ENCODE assay signal across 8 cellular contexts in genomic region chr15:72117448-72117697, GRCh38. TPM values are rescaled to one million over a fixed set of nuclear protein-coding genes. Genes with fewer than 3 reads are reported as not detected.
DNase-seq lines count a peak whose midpoint lies in the region; ATAC-seq and TF ChIP-seq lines count a peak whose summit lies in the region.

No MANE protein-coding gene starts in this region.

- POLR2A ChIA-PET in IMR-90 (lab: Charles Lee; ENCODE audit: unreplicated experiment): no interaction called here

- H4K91ac ChIP-seq in IMR-90 (ENCODE audit: insufficient read depth, low read depth, low read length): peak overlapping the region; percentile 50; the same call in 1 of the 2 replicates

- H2AK5ac ChIP-seq in IMR-90 (ENCODE audit: low read depth, low read length): no peak overlapping the region

- DNase-seq in IMR-90 (peak; percentile 69), WERI-Rb-1 (peak; percentile 66), mammary epithelial cell (peak; percentile 84), kidney epithelial cell (ENCODE audit: low read depth) (no peak), SHP77 treated with DMSO at 0.1 percent for 48 hours (lab: John Stamatoyannopoulos, UW) (no peak)
- peak; percentile 75 to 82 for DNase-seq in stimulated activated CD4-positive, alpha-beta T cell treated with anti-CD3 and anti-CD28 coated beads, Interleukin-2, amount 100 ng/mL, for 24 hours

- peak overlapping the region; percentile 63 to 78; a peak in 3 of 4 replicates for H4K8ac ChIP-seq in IMR-90 (ENCODE audit: low read depth in 2 of 2, low read length in 2 of 2)

- H3K36me3 ChIP-seq in DOHH2 (ENCODE audit: control insufficient read depth, low read length) (peaks cover 28% of the 10 kb centered on the region), IMR-90 (ENCODE audit: control insufficient read depth, insufficient read depth, low read length) (no peaks in the 10 kb centered on the region), WERI-Rb-1 (peaks cover 2% of the 10 kb centered on the region; the same call in 1 of the 2 replicates), mammary epithelial cell (ENCODE audit: insufficient read depth, low read length) (no peaks in the 10 kb centered on the region), kidney epithelial cell (ENCODE audit: control insufficient read depth, insufficient read depth, low read length) (no peaks in the 10 kb centered on the region)

- peak overlapping the region; percentile 78 for H3K18ac ChIP-seq in IMR-90 (ENCODE audit: low read depth, low read length)

- in situ Hi-C loops in IMR-90 (cut with MboI; ENCODE audit: low sequenced_read_pairs): no loop called here
- in situ Hi-C loops in mammary epithelial cell (cut with MboI; ENCODE audit: low sequenced_read_pairs in 2 of 2): no loop called here

- H3K27me3 ChIP-seq in DOHH2 (ENCODE audit: control insufficient read depth, low read length): no peaks in the 10 kb centered on the region
- no peaks in the 10 kb centered on the region for H3K27me3 ChIP-seq in IMR-90 (ENCODE audit: control insufficient read depth, insufficient read depth, low read length)
- H3K27me3 ChIP-seq in WERI-Rb-1 (ENCODE audit: insufficient read depth, low read depth, severe bottlenecking): no peaks in the 10 kb centered on the region
- no peaks in the 10 kb centered on the region for H3K27me3 ChIP-seq in mammary epithelial cell (ENCODE audit: insufficient read depth, low read length)
- no peaks in the 10 kb centered on the region for H3K27me3 ChIP-seq in kidney epithelial cell (ENCODE audit: control insufficient read depth, insufficient read depth, low read length)

- no TSS peak for BruUV-seq in IMR-90 (replicated peaks; lab: Mats Ljungman, UMichigan)
- BruUV-seq in mammary epithelial cell (replicated peaks; lab: Mats Ljungman, UMichigan): no TSS peak

- H3K56ac ChIP-seq in IMR-90 (ENCODE audit: extremely low read depth, insufficient read depth, low read length): peak overlapping the region; percentile 52; the same call in 1 of the 2 replicates

- peak overlapping the region; percentile 96 for H3K9ac ChIP-seq in IMR-90 (ENCODE audit: low read depth, low read length)
- peak overlapping the region; percentile 93 for H3K9ac ChIP-seq in mammary epithelial cell (ENCODE audit: insufficient read depth, low read length)

- CTCF ChIA-PET in IMR-90 (lab: Yijun Ruan, JAX) (no interaction called here), mammary epithelial cell (lab: Charles Lee; ENCODE audit: low non-redundant PET) (no interaction called here)

- 0 out of 2 replicates have a peak overlapping the region, but pooled peaks have one; percentile 81 for H3K23ac ChIP-seq in IMR-90 (ENCODE audit: low read depth, low read length)

- peaks cover 16 to 49% of the 10 kb centered on the region in 2 experiments for H3K79me1 ChIP-seq in IMR-90 (ENCODE audit: low read depth in 1 of 2, low read length in 2 of 2)

- H3K4ac ChIP-seq in IMR-90 (ENCODE audit: low read depth, low read length): peak overlapping the region; percentile 85

- TF ChIP-seq RAD21 in IMR-90 (IDR thresholded peaks at IDR 0.05; ENCODE audit: low read length): no peak

- peak overlapping the region; percentile 95 for H2BK5ac ChIP-seq in IMR-90 (ENCODE audit: low read depth, low read length, poor library complexity, severe bottlenecking)

- H3K4me2 ChIP-seq in DOHH2 (ENCODE audit: low read length) (peak overlapping the region; percentile 80), IMR-90 (ENCODE audit: low read depth, low read length) (peak overlapping the region; percentile 89), mammary epithelial cell (ENCODE audit: insufficient read depth, low read depth, low read length) (peak overlapping the region; percentile 83)

- WGBS in IMR-90 (ENCODE audit: extremely low coverage in 2 of 2, insufficient read length in 1 of 2), 2 experiments: 3% methylated on average over 18 of the region's 27 CpGs; no CpG with 5 or more reads in 1 of the 2 experiments
- no CpG with 5 or more reads among the region's 27 CpGs for WGBS in mammary epithelial cell (ENCODE audit: low coverage, missing lambda C conversion rate)

- no peak overlapping the region for H2BK20ac ChIP-seq in IMR-90 (ENCODE audit: low read depth, low read length)

- H2BK15ac ChIP-seq in IMR-90 (ENCODE audit: low read depth, low read length): no peak overlapping the region; the same call in 2 of the 3 replicates

- H3K9me2 ChIP-seq in DOHH2 (replicated peaks; ENCODE audit: control insufficient read depth, low read length): no peaks in the 10 kb centered on the region

- TF ChIP-seq CTCF in DOHH2 (IDR thresholded peaks at IDR 0.05; ENCODE audit: low read depth, low read length, poor library complexity, severe bottlenecking): no peak
- no peak for TF ChIP-seq CTCF in IMR-90 (conservative IDR thresholded peaks at IDR 0.05; ENCODE audit: low read depth, low read length)
- TF ChIP-seq CTCF in WERI-Rb-1 (IDR thresholded peaks at IDR 0.05; ENCODE audit: low read depth, low read length): no peak
- TF ChIP-seq CTCF in mammary epithelial cell (conservative IDR thresholded peaks at IDR 0.05 in 1 of 2, IDR thresholded peaks at IDR 0.05 in 1 of 2; ENCODE audit: extremely low read depth in 1 of 2, insufficient read depth in 1 of 2, low read depth in 1 of 2, low read length in 2 of 2): no peak
- TF ChIP-seq CTCF in kidney epithelial cell (IDR thresholded peaks at IDR 0.05; ENCODE audit: insufficient read depth, low read length, poor library complexity, severe bottlenecking): no peak

- 0 out of 2 replicates have a peak, but pooled peaks cover 3% of the 10 kb centered on the region for H3K9me1 ChIP-seq in IMR-90 (ENCODE audit: insufficient read depth, low read length)

- H2AFZ ChIP-seq in IMR-90 (replicated peaks; ENCODE audit: low read length, poor library complexity) (peak overlapping the region; percentile 100), mammary epithelial cell (ENCODE audit: low read depth, low read length) (peak overlapping the region; percentile 94)

- H3F3A ChIP-seq in DOHH2 (ENCODE audit: control insufficient read depth, insufficient read depth): no peaks in the 10 kb centered on the region

- peak; percentile 72 for ATAC-seq in GM21723 (IDR thresholded peaks at IDR 0.05; ENCODE audit: unreplicated experiment)
- ATAC-seq in IMR-90 (ENCODE audit: low read depth): peak; percentile 80

- H3K27ac ChIP-seq in DOHH2 (ENCODE audit: low read depth, low read length) (peak overlapping the region; percentile 81), IMR-90 (ENCODE audit: insufficient read depth, low read length) (peak overlapping the region; percentile 98), WERI-Rb-1 (peak overlapping the region; percentile 80), mammary epithelial cell (ENCODE audit: insufficient read depth, low read depth, low read length) (peak overlapping the region; percentile 77)

- no peaks in the 10 kb centered on the region for H3K9me3 ChIP-seq in DOHH2 (ENCODE audit: control insufficient read depth, insufficient read depth, low read length)
- no peaks in the 10 kb centered on the region for H3K9me3 ChIP-seq in IMR-90 (ENCODE audit: control insufficient read depth, insufficient read depth, low read length)
- no peaks in the 10 kb centered on the region for H3K9me3 ChIP-seq in WERI-Rb-1 (ENCODE audit: severe bottlenecking)
- H3K9me3 ChIP-seq in mammary epithelial cell (replicated peaks; ENCODE audit: insufficient read depth, low read length): no peaks in the 10 kb centered on the region

- H3K4me1 ChIP-seq in DOHH2 (ENCODE audit: control insufficient read depth, low read length): peaks cover 47% of the 10 kb centered on the region
- no peaks in the 10 kb centered on the region; the same call in 1 of the 2 replicates for H3K4me1 ChIP-seq in IMR-90 (ENCODE audit: control insufficient read depth, insufficient read depth, low read length)
- H3K4me1 ChIP-seq in mammary epithelial cell (ENCODE audit: insufficient read depth, low read length): peaks cover 3% of the 10 kb centered on the region

- no peak overlapping the region for H2BK120ac ChIP-seq in IMR-90 (ENCODE audit: low read depth, low read length)

- intact Hi-C loops in IMR-90 (cut with micrococcal nuclease): no loop called here
- intact Hi-C loops in mammary epithelial cell (cut with micrococcal nuclease): loop anchor here (1.0 to 10.0 kb wide), 2 partner anchors 39 to 193 kb away; no protein-coding TSS in a partner anchor

- peak overlapping the region; percentile 78 for H2AK9ac ChIP-seq in IMR-90 (replicated peaks; ENCODE audit: low read depth, low read length, poor library complexity)

- peak overlapping the region; percentile 86 for H3K4me3 ChIP-seq in DOHH2 (ENCODE audit: low read length)
- peak overlapping the region; percentile 57 for H3K4me3 ChIP-seq in IMR-90 (ENCODE audit: insufficient read depth, low read depth, low read length)
- peak overlapping the region; percentile 91 for H3K4me3 ChIP-seq in WERI-Rb-1 (ENCODE audit: low read depth, low read length)
- H3K4me3 ChIP-seq in mammary epithelial cell (replicated peaks in 1 of 3; ENCODE audit: insufficient read depth in 1 of 3, low read depth in 2 of 3, low read length in 3 of 3): peak overlapping the region; percentile 79 to 98 (median 93)
- peak overlapping the region; percentile 99 for H3K4me3 ChIP-seq in kidney epithelial cell (ENCODE audit: low read depth, low read length)

- TF ChIP-seq POLR2A in IMR-90 (IDR thresholded peaks at IDR 0.05; ENCODE audit: low read depth, low read length): no peak; the same call in 1 of the 2 replicates

- dilution Hi-C loops in IMR-90 (cut with HindIII; ENCODE audit: low sequenced_read_pairs, unreplicated experiment): no loop called here
- dilution Hi-C loops in mammary epithelial cell (cut with HindIII; ENCODE audit: low sequenced_read_pairs): no loop called here

- H4K20me1 ChIP-seq in DOHH2 (ENCODE audit: control insufficient read depth, insufficient read depth, low read depth, low read length) (0 out of 2 replicates have a peak, but pooled peaks cover 3% of the 10 kb centered on the region), IMR-90 (ENCODE audit: insufficient read depth, low read length) (peaks cover 27% of the 10 kb centered on the region; the same call in 1 of the 2 replicates), mammary epithelial cell (ENCODE audit: insufficient read depth, low read length) (no peaks in the 10 kb centered on the region)

- H4K5ac ChIP-seq in IMR-90 (ENCODE audit: low read depth, low read length): peak overlapping the region; percentile 79; the same call in 1 of the 2 replicates

- H3K79me2 ChIP-seq in DOHH2 (ENCODE audit: control insufficient read depth, low read length) (peaks cover 68% of the 10 kb centered on the region), mammary epithelial cell (ENCODE audit: insufficient read depth, low read length) (peaks cover 49% of the 10 kb centered on the region)

- peak overlapping the region; percentile 86 for H3K14ac ChIP-seq in IMR-90 (replicated peaks; ENCODE audit: low read depth, low read length)

RNA-seq across cellular contexts. Expression of gene MYO9A, which starts 0.6 kb away (rescaled TPM):
- total RNA-seq in IMR-90 (2012; rRNA removed) (49.2 and 49.5 TPM in 2 replicates), mammary epithelial cell (10 to 100 TPM; 43.2 to 55.2 TPM), kidney epithelial cell (16.3 and 17.0 TPM in 2 replicates)
- polyA plus RNA-seq in IMR-90 (2012; rRNA removed) (6.0 and 7.9 TPM in 2 replicates), mammary epithelial cell (8.7 TPM)
- 1.8 and 6.6 TPM in 2 replicates for polyA plus RNA-seq in IMR-90 (2012; cell fraction: cytosol; rRNA removed)
- polyA plus RNA-seq in IMR-90 (2012; cell fraction: nucleus; rRNA removed; ENCODE audit: low replicate concordance): 3.0 and 16.0 TPM in 2 replicates
- polyA minus RNA-seq in mammary epithelial cell: 187 TPM

RNA-seq across cellular contexts. Expression of gene SENP8, which starts 0.8 kb away (rescaled TPM):
- total RNA-seq in IMR-90 (2012; rRNA removed) (2.9 and 3.1 TPM in 2 replicates), mammary epithelial cell (1 to 10 TPM; 2.7 to 4.0 TPM), kidney epithelial cell (2.4 and 3.0 TPM in 2 replicates)
- polyA plus RNA-seq in IMR-90 (2012; rRNA removed) (1.6 and 1.9 TPM in 2 replicates), mammary epithelial cell (2.0 TPM)
- polyA plus RNA-seq in IMR-90 (2012; cell fraction: cytosol; rRNA removed): 0.38 and 0.51 TPM in 2 replicates
- polyA plus RNA-seq in IMR-90 (2012; cell fraction: nucleus; rRNA removed; ENCODE audit: low replicate concordance): 0.22 and 1.3 TPM in 2 replicates
- not detected for polyA minus RNA-seq in mammary epithelial cell

Comparison
In these comparisons a context has a peak if more than half of its experiments do, and no peak if none do; other contexts are left out.
1. DNase-seq: peak in IMR-90 (single experiment), WERI-Rb-1 (single experiment), mammary epithelial cell (single experiment) and stimulated activated CD4-positive, alpha-beta T cell treated with anti-CD3 and anti-CD28 coated beads, Interleukin-2, amount 100 ng/mL, for 24 hours (2 of 2); none in kidney epithelial cell (single experiment) and SHP77 treated with DMSO at 0.1 percent for 48 hours (single experiment).
2. Peak in every context shown above with its lines, with median percentiles within 50 percentile points of each other: H3K27ac ChIP-seq, H3K4me2 ChIP-seq and H3K4me3 ChIP-seq.